Comparison of ENCODE assay signal across 9 cellular contexts in the genomic region with DNA sequence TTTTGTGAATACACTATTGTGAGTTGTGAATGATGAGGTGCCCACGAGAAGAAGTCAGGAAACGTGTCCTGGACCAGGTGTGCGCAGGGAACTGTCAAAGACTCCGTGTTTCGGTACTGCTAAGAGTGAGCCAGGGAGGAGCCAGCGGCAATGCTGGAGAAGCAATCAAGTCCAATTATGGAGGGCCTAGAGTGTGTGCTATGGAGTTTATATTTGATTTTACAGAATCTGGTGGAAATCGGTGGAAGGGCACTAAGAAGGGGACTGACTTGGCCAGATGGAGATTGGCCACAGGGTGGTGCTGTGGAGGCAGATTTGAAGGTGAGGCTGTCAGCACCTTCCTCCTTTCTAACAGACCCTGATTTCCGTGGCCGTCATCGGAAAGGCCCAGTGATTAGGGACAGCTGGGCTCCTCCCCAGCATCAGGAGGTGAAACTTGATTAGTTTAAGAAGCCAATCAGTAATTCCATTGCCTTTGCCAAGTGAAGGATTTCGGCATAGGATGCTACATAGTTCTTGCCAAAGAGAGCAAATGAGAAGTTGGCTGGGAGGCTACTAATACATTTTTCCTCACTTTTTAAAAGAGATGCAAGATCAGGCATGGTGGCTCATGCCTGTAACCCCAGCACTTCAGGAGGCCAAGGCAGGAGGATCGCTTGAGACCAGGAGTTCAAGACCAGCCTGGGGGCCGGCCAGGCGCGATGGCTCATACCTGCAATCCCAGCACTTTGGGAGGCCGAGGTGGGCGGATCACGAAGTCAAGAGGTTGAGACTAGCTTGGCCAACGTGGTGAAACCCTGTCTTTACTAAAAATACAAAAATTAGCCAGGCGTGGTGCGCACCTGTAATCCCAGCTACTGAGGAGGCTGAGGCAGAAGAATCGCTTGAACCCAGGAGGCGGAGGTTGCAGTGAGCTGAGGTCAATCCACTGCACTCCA. TPM values are rescaled to one million over a fixed set of nuclear protein-coding genes. Genes with fewer than 3 reads are reported as not detected.
DNase-seq lines count a peak whose midpoint lies in the region; ATAC-seq and TF ChIP-seq lines count a peak whose summit lies in the region.
"Had no signal": no experiment of that assay in that cellular context is flagged by ENCODE, and none has a peak within 500 bp of the region (broad histone marks: within the 10 kb centered on the region; RNA-seq: fewer than 3 reads in every experiment).

No MANE protein-coding gene starts in this region.

- H3K27ac Mint-ChIP-seq in activated CD4-positive, alpha-beta T cell treated with anti-CD3 and anti-CD28 coated beads, Interleukin-2, amount 10 ng/mL, durations not matched to agents 24 days and 14 days = peak overlapping the region; percentile 39
- H3K27ac Mint-ChIP-seq: stimulated activated naive CD8-positive, alpha-beta T cell treated with anti-CD3 and anti-CD28 coated beads, Interleukin-15, Interleukin-2, amounts not matched to agents 100 ng/mL and 50 ng/mL, for 24 hours had no signal

- TF ChIP-seq CTCF in GM12875 (IDR thresholded peaks at IDR 0.05; ENCODE audit: borderline replicate concordance, insufficient read depth, low read depth, low read length) (peak; percentile 88), coronary artery (IDR thresholded peaks at IDR 0.05) (peak; percentile 72), lower leg skin (IDR thresholded peaks at IDR 0.05) (peak in 1 of 3 donors; percentile 56)

- TF ChIP-seq POLR2A in lower leg skin (IDR thresholded peaks at IDR 0.05) = no peak

- H3K4me3 ChIP-seq in GM12875 (ENCODE audit: low read depth, low read length) (no peak overlapping the region), coronary artery (peak overlapping the region; percentile 17), lower leg skin (ENCODE audit: low read depth, poor library complexity, severe bottlenecking) (no peak overlapping the region)

- WGBS in lower leg skin, 2 donors = 60 to 61% methylated on average over 23 of the region's 23 CpGs

- peak; percentile 70 for ATAC-seq in HG03378 (IDR thresholded peaks at IDR 0.05; ENCODE audit: unreplicated experiment)
- ATAC-seq in HG02571 (IDR thresholded peaks at IDR 0.05; ENCODE audit: unreplicated experiment) = no peak

- DNase-seq in NCI-H69 (lab: John Stamatoyannopoulos, UW) (peak; percentile 71), coronary artery (ENCODE audit: low spot score) (peak; percentile 79), lower leg skin (ENCODE audit: low spot score in 2 of 2) (peak; percentile 74 to 97)
- peak; percentile 95 for DNase-seq in activated CD4-positive, alpha-beta T cell treated with anti-CD3 and anti-CD28 coated beads, Interleukin-2, amount 10 ng/mL, durations not matched to agents 24 days and 14 days
- peak; percentile 72 to 92 (median 74) for DNase-seq in stimulated activated CD4-positive, alpha-beta T cell treated with anti-CD3 and anti-CD28 coated beads, TNF-alpha, amount 100 ng/mL, for 48 hours (ENCODE audit: low read depth in 3 of 3)

- H3K9me3 Mint-ChIP-seq in activated CD4-positive, alpha-beta T cell treated with anti-CD3 and anti-CD28 coated beads, Interleukin-2, amount 10 ng/mL, durations not matched to agents 24 days and 14 days = no peaks in the 10 kb centered on the region
- H3K9me3 Mint-ChIP-seq: stimulated activated naive CD8-positive, alpha-beta T cell treated with anti-CD3 and anti-CD28 coated beads, Interleukin-15, Interleukin-2, amounts not matched to agents 100 ng/mL and 50 ng/mL, for 24 hours had no signal

- H3K36me3 Mint-ChIP-seq in activated CD4-positive, alpha-beta T cell treated with anti-CD3 and anti-CD28 coated beads, Interleukin-2, amount 10 ng/mL, durations not matched to agents 24 days and 14 days (ENCODE audit: low read depth) = no peaks in the 10 kb centered on the region

- H3K4me1 Mint-ChIP-seq in activated CD4-positive, alpha-beta T cell treated with anti-CD3 and anti-CD28 coated beads, Interleukin-2, amount 10 ng/mL, durations not matched to agents 24 days and 14 days = peaks cover 13% of the 10 kb centered on the region

- no peaks in the 10 kb centered on the region for H3K27me3 Mint-ChIP-seq in activated CD4-positive, alpha-beta T cell treated with anti-CD3 and anti-CD28 coated beads, Interleukin-2, amount 10 ng/mL, durations not matched to agents 24 days and 14 days
- H3K27me3 Mint-ChIP-seq: stimulated activated naive CD8-positive, alpha-beta T cell treated with anti-CD3 and anti-CD28 coated beads, Interleukin-15, Interleukin-2, amounts not matched to agents 100 ng/mL and 50 ng/mL, for 24 hours had no signal

- H3K27ac ChIP-seq in coronary artery = peak overlapping the region in 1 of 2 donors; percentile 8

- no peak overlapping the region for H3K4me3 Mint-ChIP-seq in activated CD4-positive, alpha-beta T cell treated with anti-CD3 and anti-CD28 coated beads, Interleukin-2, amount 10 ng/mL, durations not matched to agents 24 days and 14 days
- H3K4me3 Mint-ChIP-seq: stimulated activated naive CD8-positive, alpha-beta T cell treated with anti-CD3 and anti-CD28 coated beads, Interleukin-15, Interleukin-2, amounts not matched to agents 100 ng/mL and 50 ng/mL, for 24 hours had no signal

- intact Hi-C loops in activated CD4-positive, alpha-beta T cell treated with anti-CD3 and anti-CD28 coated beads, Interleukin-2, amount 10 ng/mL, durations not matched to agents 24 days and 14 days (cut with micrococcal nuclease) = loop anchor here (1.0 to 10.0 kb wide), 3 partner anchors 175 to 659 kb away; a partner anchor contains a TSS
- intact Hi-C loops in lower leg skin (cut with DNase I; ENCODE audit: low total_unique reads) = loop anchor here (10.0 kb wide), 2 partner anchors 169 to 459 kb away; no protein-coding TSS in a partner anchor

RNA-seq across cellular contexts. Expression of a gene that starts 7.0 kb away (rescaled TPM):
- 0.78 and 1.0 TPM in 2 replicates for total RNA-seq in activated CD4-positive, alpha-beta T cell treated with anti-CD3 and anti-CD28 coated beads, Interleukin-2, amount 10 ng/mL, durations not matched to agents 24 days and 14 days
- total RNA-seq in lower leg skin = 1 to 10 TPM in 2 of 4 donors, under 1 TPM in 2; 0.54 to 2.7 (median 1.2) TPM

RNA-seq across cellular contexts. Expression of a gene that starts 27.7 kb away (rescaled TPM):
- 22.2 and 22.7 TPM in 2 replicates for total RNA-seq in activated CD4-positive, alpha-beta T cell treated with anti-CD3 and anti-CD28 coated beads, Interleukin-2, amount 10 ng/mL, durations not matched to agents 24 days and 14 days
- 1 to 10 TPM; 1.0 to 4.0 (median 2.4) TPM for total RNA-seq in lower leg skin

RNA-seq across cellular contexts. Expression of a gene that starts 28.9 kb away (rescaled TPM):
- 0.28 TPM in 1 of 2 replicates, not detected in the other for total RNA-seq in activated CD4-positive, alpha-beta T cell treated with anti-CD3 and anti-CD28 coated beads, Interleukin-2, amount 10 ng/mL, durations not matched to agents 24 days and 14 days
- total RNA-seq in lower leg skin = 1 to 10 TPM in 1 of 4 donors, not detected in 3; 2.4 TPM

RNA-seq across cellular contexts. Expression of a gene that starts 35.8 kb away (rescaled TPM):
- 190 and 205 TPM in 2 replicates for total RNA-seq in activated CD4-positive, alpha-beta T cell treated with anti-CD3 and anti-CD28 coated beads, Interleukin-2, amount 10 ng/mL, durations not matched to agents 24 days and 14 days
- total RNA-seq in lower leg skin = 10 to 100 TPM; 39.7 to 80.9 (median 44.9) TPM

RNA-seq across cellular contexts. Expression of a gene that starts 48.0 kb away (rescaled TPM):
- total RNA-seq in activated CD4-positive, alpha-beta T cell treated with anti-CD3 and anti-CD28 coated beads, Interleukin-2, amount 10 ng/mL, durations not matched to agents 24 days and 14 days = 0.77 and 0.83 TPM in 2 replicates
- total RNA-seq in lower leg skin = under 1 TPM in 1 of 4 donors, not detected in 3; 0.23 TPM
